In the genomic region with DNA sequence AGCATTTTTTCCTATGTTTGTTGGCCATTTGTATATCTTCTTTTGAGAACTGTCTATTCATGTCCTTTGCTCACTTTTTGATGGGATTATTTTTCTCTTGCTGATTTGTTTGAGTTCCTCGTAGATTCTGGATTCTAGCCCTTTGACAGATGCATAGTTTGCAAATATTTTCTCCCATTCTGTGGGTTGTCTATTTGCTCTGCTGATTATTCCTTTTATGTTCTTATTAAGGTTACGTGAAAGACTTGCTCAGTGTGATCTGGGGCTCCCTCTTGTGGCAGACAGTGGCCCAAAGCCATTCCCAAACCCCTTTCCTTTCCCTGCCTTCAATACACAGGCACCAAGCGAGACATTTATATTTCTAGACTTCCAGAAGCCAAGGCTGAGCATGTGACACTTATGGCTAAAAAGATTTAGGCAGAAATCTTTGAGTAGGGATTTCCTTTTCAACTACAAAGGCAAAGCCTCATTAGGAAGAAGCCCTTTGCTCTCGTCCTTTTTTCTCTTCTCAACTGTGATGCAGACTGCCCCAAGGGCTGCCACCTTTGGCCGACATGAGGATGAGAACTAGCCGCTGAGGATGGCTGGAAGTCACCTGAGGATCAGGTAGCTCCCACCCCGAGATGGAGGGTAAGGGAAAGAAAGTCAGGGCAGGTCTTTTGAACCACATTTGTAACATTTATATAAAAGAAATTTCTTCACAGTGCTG, we compare ENCODE assay signal across 9 cellular contexts. TPM values are rescaled to one million over a fixed set of nuclear protein-coding genes. Genes with fewer than 3 reads are reported as not detected.
DNase-seq lines count a peak whose midpoint lies in the region; ATAC-seq and TF ChIP-seq lines count a peak whose summit lies in the region.
"Had no signal": no experiment of that assay in that cellular context is flagged by ENCODE, and none has a peak within 500 bp of the region (broad histone marks: within the 10 kb centered on the region; RNA-seq: fewer than 3 reads in every experiment).

No MANE protein-coding gene starts in this region.

- H3K9me3 ChIP-seq in stomach: no peaks in the 10 kb centered on the region

- DNase-seq in ACHN (peak; percentile 52), NCI-H526 treated with DMSO at 0.1 percent for 48 hours (lab: John Stamatoyannopoulos, UW) (peak; percentile 46), epidermal melanocyte (ENCODE audit: insufficient read length, low spot score) (peak; percentile 82), myocyte (ENCODE audit: low read depth) (peak; percentile 80), stomach (peak; percentile 67)
- peak; percentile 64 for DNase-seq in activated CD8-positive, alpha-beta memory T cell treated with anti-CD3 and anti-CD28 coated beads, Interleukin-2, amount 10 ng/mL, durations not matched to agents 7 days and 5 days

- no peaks in the 10 kb centered on the region for H3K36me3 ChIP-seq in stomach

- H3K9me3 Mint-ChIP-seq in activated CD8-positive, alpha-beta memory T cell treated with anti-CD3 and anti-CD28 coated beads, Interleukin-2, amount 10 ng/mL, durations not matched to agents 7 days and 5 days (ENCODE audit: low read depth): no peaks in the 10 kb centered on the region

- CTCF ChIA-PET in activated CD8-positive, alpha-beta memory T cell treated with anti-CD3 and anti-CD28 coated beads, Interleukin-2, amount 10 ng/mL, durations not matched to agents 7 days and 5 days (lab: Charles Lee): interaction anchor here (1.2 to 2.7 kb wide), 5 partner anchors 15 to 141 kb away, joined by 3 to 13 read pairs (median 4); no protein-coding TSS in a partner anchor

- peaks cover 47% of the 10 kb centered on the region for H3K4me1 Mint-ChIP-seq in activated CD8-positive, alpha-beta memory T cell treated with anti-CD3 and anti-CD28 coated beads, Interleukin-2, amount 10 ng/mL, durations not matched to agents 7 days and 5 days

- in situ Hi-C loops in ACHN (cut with HindIII; ENCODE audit: low pct_ligation_motif_present, low pct_unique_long_range_greater_than_20kb, low sequenced_read_pairs): no loop called here

- no peak overlapping the region for H3K4me3 ChIP-seq in stomach
- H3K4me3 ChIP-seq: skin epidermis had no signal

- H3K27ac ChIP-seq in stomach: no peak overlapping the region
- H3K27ac ChIP-seq: skin epidermis had no signal

- H3K4me3 Mint-ChIP-seq in activated CD8-positive, alpha-beta memory T cell treated with anti-CD3 and anti-CD28 coated beads, Interleukin-2, amount 10 ng/mL, durations not matched to agents 7 days and 5 days: no peak overlapping the region

- 10 to 19% (median 17%) methylated on average over 7 of the region's 7 CpGs for WGBS in stomach, 5 donors

- TF ChIP-seq POLR2A in stomach (IDR thresholded peaks at IDR 0.05): no peak

- H3K27ac Mint-ChIP-seq in activated CD8-positive, alpha-beta memory T cell treated with anti-CD3 and anti-CD28 coated beads, Interleukin-2, amount 10 ng/mL, durations not matched to agents 7 days and 5 days: no peak overlapping the region

- no peak for ATAC-seq in activated CD8-positive, alpha-beta memory T cell treated with anti-CD3 and anti-CD28 coated beads, Interleukin-2, amount 10 ng/mL, durations not matched to agents 7 days and 5 days
- no peak for ATAC-seq in HG03108 (IDR thresholded peaks at IDR 0.05; ENCODE audit: unreplicated experiment)

- peak; percentile 81 for TF ChIP-seq CTCF in GM12874 (IDR thresholded peaks at IDR 0.05; ENCODE audit: insufficient read depth, low read depth, low read length)
- TF ChIP-seq CTCF in stomach (IDR thresholded peaks at IDR 0.05): peak in 5 of 7 experiments; percentile 44 to 82 (median 78)

- intact Hi-C loops in stomach (cut with DNase I; ENCODE audit: low total_unique reads): no loop called here

- peaks cover 0 to 23% (median 5%) of the 10 kb centered on the region in 3 donors for H3K27me3 ChIP-seq in stomach

- peaks cover 1% of the 10 kb centered on the region for H3K36me3 Mint-ChIP-seq in activated CD8-positive, alpha-beta memory T cell treated with anti-CD3 and anti-CD28 coated beads, Interleukin-2, amount 10 ng/mL, durations not matched to agents 7 days and 5 days

- peaks cover 0 to 20% (median 7%) of the 10 kb centered on the region in 4 donors for H3K4me1 ChIP-seq in stomach

- TF ChIP-seq EP300 in stomach (IDR thresholded peaks at IDR 0.05): no peak

- peaks cover 35% of the 10 kb centered on the region for H3K27me3 Mint-ChIP-seq in activated CD8-positive, alpha-beta memory T cell treated with anti-CD3 and anti-CD28 coated beads, Interleukin-2, amount 10 ng/mL, durations not matched to agents 7 days and 5 days

RNA-seq across cellular contexts. Expression of gene ST8SIA6, which starts 23.6 kb away (rescaled TPM):
- total RNA-seq in activated CD8-positive, alpha-beta memory T cell treated with anti-CD3 and anti-CD28 coated beads, Interleukin-2, amount 10 ng/mL, durations not matched to agents 7 days and 5 days: not detected
- total RNA-seq in myocyte: 0.47 TPM in 1 of 2 replicates, not detected in the other
- 0.06 TPM for polyA plus RNA-seq in myocyte (2012)
- 1 to 10 TPM in 1 of 5 donors, not detected in 4; 3.7 TPM for total RNA-seq in stomach
- polyA plus RNA-seq in stomach: under 1 TPM in 2 of 3 donors, not detected in 1; 0.08 to 0.19 TPM
